ENCODE assay signal across 1 cellular context in genomic region chr14:88729159-88729558, GRCh38.
TF ChIP-seq lines count a peak whose summit lies in the region.

No MANE protein-coding gene starts in this region.

TF ChIP-seq in GM12878, 131 proteins besides CTCF, POLR2A, EP300 and RAD21 (continued from another document):
- TF ChIP-seq, protein P1, sequence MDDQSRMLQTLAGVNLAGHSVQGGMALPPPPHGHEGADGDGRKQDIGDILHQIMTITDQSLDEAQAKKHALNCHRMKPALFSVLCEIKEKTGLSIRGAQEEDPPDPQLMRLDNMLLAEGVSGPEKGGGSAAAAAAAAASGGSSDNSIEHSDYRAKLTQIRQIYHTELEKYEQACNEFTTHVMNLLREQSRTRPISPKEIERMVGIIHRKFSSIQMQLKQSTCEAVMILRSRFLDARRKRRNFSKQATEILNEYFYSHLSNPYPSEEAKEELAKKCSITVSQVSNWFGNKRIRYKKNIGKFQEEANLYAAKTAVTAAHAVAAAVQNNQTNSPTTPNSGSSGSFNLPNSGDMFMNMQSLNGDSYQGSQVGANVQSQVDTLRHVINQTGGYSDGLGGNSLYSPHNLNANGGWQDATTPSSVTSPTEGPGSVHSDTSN (IDR thresholded peaks at IDR 0.05; ENCODE audit: insufficient replicate concordance, low read depth, low read length), result no peak
- TF ChIP-seq, protein P2, sequence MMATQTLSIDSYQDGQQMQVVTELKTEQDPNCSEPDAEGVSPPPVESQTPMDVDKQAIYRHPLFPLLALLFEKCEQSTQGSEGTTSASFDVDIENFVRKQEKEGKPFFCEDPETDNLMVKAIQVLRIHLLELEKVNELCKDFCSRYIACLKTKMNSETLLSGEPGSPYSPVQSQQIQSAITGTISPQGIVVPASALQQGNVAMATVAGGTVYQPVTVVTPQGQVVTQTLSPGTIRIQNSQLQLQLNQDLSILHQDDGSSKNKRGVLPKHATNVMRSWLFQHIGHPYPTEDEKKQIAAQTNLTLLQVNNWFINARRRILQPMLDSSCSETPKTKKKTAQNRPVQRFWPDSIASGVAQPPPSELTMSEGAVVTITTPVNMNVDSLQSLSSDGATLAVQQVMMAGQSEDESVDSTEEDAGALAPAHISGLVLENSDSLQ (IDR thresholded peaks at IDR 0.05), result no peak
- no peak for TF ChIP-seq MYC (IDR thresholded peaks at IDR 0.05; ENCODE audit: insufficient read depth, insufficient read length, insufficient replicate concordance, low read length, severe bottlenecking)
- no peak for TF ChIP-seq IRF5 (IDR thresholded peaks at IDR 0.05; ENCODE audit: borderline replicate concordance)
- no peak for TF ChIP-seq LARP7 (IDR thresholded peaks at IDR 0.05)
- TF ChIP-seq KAT2A (conservative IDR thresholded peaks at IDR 0.05; ENCODE audit: control insufficient read depth, low read depth, low read length), result no peak
- TF ChIP-seq ZSCAN29 (IDR thresholded peaks at IDR 0.05), result no peak
- no peak for TF ChIP-seq ATF7 (IDR thresholded peaks at IDR 0.05; ENCODE audit: low read depth)
- TF ChIP-seq KDM1A (IDR thresholded peaks at IDR 0.05; ENCODE audit: borderline replicate concordance), result no peak
TF ChIP-seq in GM12878: peak in this region for 0.
